ENCODE assay signal across 25 cellular contexts in the genomic region with DNA sequence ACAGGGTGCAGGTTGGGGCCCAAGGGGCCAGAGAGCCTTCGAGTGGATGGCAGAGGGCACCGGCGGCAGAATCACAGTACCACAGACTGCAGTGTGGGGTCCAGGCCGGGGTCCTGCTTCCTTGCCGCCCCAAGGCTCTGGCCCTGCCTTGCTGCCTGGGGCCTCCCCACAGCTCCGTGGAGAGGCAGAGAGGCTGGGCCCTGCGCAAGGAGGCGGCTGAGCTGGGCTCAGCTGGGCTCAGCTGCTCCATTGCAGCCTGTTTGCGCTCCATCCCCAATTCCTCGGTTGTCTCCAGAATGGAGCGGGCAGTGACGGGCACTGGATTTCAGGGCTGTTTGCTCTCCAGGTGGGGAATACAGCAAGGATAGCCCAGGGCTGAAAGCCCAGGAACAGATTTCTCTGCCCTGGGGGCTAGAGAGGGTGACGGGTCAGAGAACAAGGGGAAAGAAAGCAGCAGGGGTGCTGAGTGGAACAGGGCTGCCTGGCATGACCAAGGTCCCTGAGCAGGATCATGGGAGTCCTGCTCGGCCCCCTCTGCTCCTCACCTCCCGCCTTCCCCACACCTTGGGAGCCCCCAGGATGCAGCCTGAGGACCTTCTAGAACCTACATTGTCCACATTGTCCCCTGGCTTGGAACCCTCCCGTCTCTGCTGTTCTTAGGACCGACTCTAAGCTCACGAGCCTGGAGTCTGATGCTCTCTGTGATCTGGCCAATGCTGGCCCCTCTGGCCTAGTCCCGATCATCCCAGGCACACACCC. TPM values are rescaled to one million over a fixed set of nuclear protein-coding genes. Genes with fewer than 3 reads are reported as not detected.
DNase-seq lines count a peak whose midpoint lies in the region; ATAC-seq and TF ChIP-seq lines count a peak whose summit lies in the region.
"Had no signal": no experiment of that assay in that cellular context is flagged by ENCODE, and none has a peak within 500 bp of the region (broad histone marks: within the 10 kb centered on the region; RNA-seq: fewer than 3 reads in every experiment).

No MANE protein-coding gene starts in this region.

- no peak overlapping the region for H3K4me3 Mint-ChIP-seq in activated CD4-positive, alpha-beta T cell treated with anti-CD3 and anti-CD28 coated beads, Interleukin-2, amount 10 ng/mL, durations not matched to agents 24 days and 14 days
- H3K4me3 Mint-ChIP-seq: CD8-positive, alpha-beta T cell; IgD-negative memory B cell had no signal

- no peak for ATAC-seq in HG02981 (IDR thresholded peaks at IDR 0.05; ENCODE audit: unreplicated experiment)
- ATAC-seq: CD8-positive, alpha-beta T cell had no signal

- intact Hi-C loops in activated CD4-positive, alpha-beta T cell treated with anti-CD3 and anti-CD28 coated beads, Interleukin-2, amount 10 ng/mL, durations not matched to agents 24 days and 14 days (cut with micrococcal nuclease) = no loop called here

- peaks cover 10% of the 10 kb centered on the region for H3K4me1 ChIP-seq in suprapubic skin

- peak overlapping the region; percentile 20 for H3K27ac Mint-ChIP-seq in activated CD4-positive, alpha-beta T cell treated with anti-CD3 and anti-CD28 coated beads, Interleukin-2, amount 10 ng/mL, durations not matched to agents 24 days and 14 days
- H3K27ac Mint-ChIP-seq: CD8-positive, alpha-beta T cell; IgD-negative memory B cell had no signal

- in situ Hi-C loops in G401 (cut with HindIII; ENCODE audit: low sequenced_read_pairs) = no loop called here

- no peak for DNase-seq in activated CD4-positive, alpha-beta T cell treated with anti-CD3 and anti-CD28 coated beads, Interleukin-2, amount 10 ng/mL, durations not matched to agents 24 days and 14 days
- DNase-seq in activated CD4-positive, alpha-beta T cell treated with anti-CD3 and anti-CD28 coated beads for 4 hours = no peak
- DNase-seq in D341Med (ENCODE audit: low spot score) (peak; percentile 33), islet precursor cell (peak; percentile 50), suprapubic skin (ENCODE audit: low spot score in 2 of 2) (peak; percentile 38 to 69), G401 (ENCODE audit: low spot score) (no peak), HPDE6-E6E7 (ENCODE audit: extremely low spot score) (no peak)
- DNase-seq: Calu3; CD8-positive, alpha-beta T cell; DMS53; Kasumi-1; MG63; NCI-H1048; NCI-H1436; NCI-H1930; NCI-H226; NCI-H524; NCI-H82; OCI-M1; SHP77 treated with DMSO at 0.1 percent for 48 hours had no signal

- H3K27me3 ChIP-seq in suprapubic skin = peaks cover 66% of the 10 kb centered on the region
- H3K27me3 ChIP-seq: MG63 had no signal

- TF ChIP-seq POLR2A in suprapubic skin (IDR thresholded peaks at IDR 0.05) = no peak

- H3K4me1 Mint-ChIP-seq in activated CD4-positive, alpha-beta T cell treated with anti-CD3 and anti-CD28 coated beads, Interleukin-2, amount 10 ng/mL, durations not matched to agents 24 days and 14 days = no peaks in the 10 kb centered on the region
- H3K4me1 Mint-ChIP-seq: IgD-negative memory B cell had no signal

- no peaks in the 10 kb centered on the region for H3K36me3 ChIP-seq in suprapubic skin
- H3K36me3 ChIP-seq: MG63 had no signal

- no peaks in the 10 kb centered on the region for H3K9me3 Mint-ChIP-seq in activated CD4-positive, alpha-beta T cell treated with anti-CD3 and anti-CD28 coated beads, Interleukin-2, amount 10 ng/mL, durations not matched to agents 24 days and 14 days
- H3K9me3 Mint-ChIP-seq: CD8-positive, alpha-beta T cell; IgD-negative memory B cell had no signal

- no peak for TF ChIP-seq CTCF in suprapubic skin (IDR thresholded peaks at IDR 0.05)

- no peaks in the 10 kb centered on the region for H3K9me3 ChIP-seq in suprapubic skin
- H3K9me3 ChIP-seq: MG63 had no signal

- no peak overlapping the region for H3K4me3 ChIP-seq in suprapubic skin
- H3K4me3 ChIP-seq: MG63 had no signal

- H3K36me3 Mint-ChIP-seq in activated CD4-positive, alpha-beta T cell treated with anti-CD3 and anti-CD28 coated beads, Interleukin-2, amount 10 ng/mL, durations not matched to agents 24 days and 14 days (ENCODE audit: low read depth) = no peaks in the 10 kb centered on the region
- H3K36me3 Mint-ChIP-seq: CD8-positive, alpha-beta T cell; IgD-negative memory B cell had no signal

- 71% methylated on average over 10 of the region's 19 CpGs for WGBS in suprapubic skin

- no peak overlapping the region for H3K27ac ChIP-seq in suprapubic skin
- H3K27ac ChIP-seq: HL-60 had no signal

- no peak for TF ChIP-seq EP300 in suprapubic skin (IDR thresholded peaks at IDR 0.05)

- peaks cover 9% of the 10 kb centered on the region for H3K27me3 Mint-ChIP-seq in activated CD4-positive, alpha-beta T cell treated with anti-CD3 and anti-CD28 coated beads, Interleukin-2, amount 10 ng/mL, durations not matched to agents 24 days and 14 days

RNA-seq across cellular contexts. Expression of a gene that starts 18.9 kb away (rescaled TPM):
- not detected in 2 replicates for total RNA-seq in activated CD4-positive, alpha-beta T cell treated with anti-CD3 and anti-CD28 coated beads, Interleukin-2, amount 10 ng/mL, durations not matched to agents 24 days and 14 days
- total RNA-seq in suprapubic skin = not detected
- total RNA-seq in G401 (2014; rRNA removed; shearing (Covaris generic)) = not detected in 2 replicates
- total RNA-seq: A172; Calu3; CD8-positive, alpha-beta T cell; RPMI7951 had no signal

RNA-seq across cellular contexts. Expression of a gene that starts 32.5 kb away (rescaled TPM):
- not detected in 2 replicates for total RNA-seq in activated CD4-positive, alpha-beta T cell treated with anti-CD3 and anti-CD28 coated beads, Interleukin-2, amount 10 ng/mL, durations not matched to agents 24 days and 14 days
- under 1 TPM in 1 of 4 donors, not detected in 3; 0.47 TPM for total RNA-seq in suprapubic skin
- not detected in 2 replicates for total RNA-seq in G401 (2014; rRNA removed; shearing (Covaris generic))
- total RNA-seq: A172; Calu3; CD8-positive, alpha-beta T cell; RPMI7951 had no signal

RNA-seq across cellular contexts. Expression of a gene that starts 34.6 kb away (rescaled TPM):
- total RNA-seq in activated CD4-positive, alpha-beta T cell treated with anti-CD3 and anti-CD28 coated beads, Interleukin-2, amount 10 ng/mL, durations not matched to agents 24 days and 14 days = 2.3 and 3.4 TPM in 2 replicates
- 10 to 100 TPM; 43.4 to 75.2 (median 56.8) TPM for total RNA-seq in suprapubic skin
- 13.2 and 16.2 TPM in 2 replicates for total RNA-seq in G401 (2014; rRNA removed; shearing (Covaris generic))

Comparison
In these comparisons a context has a peak if more than half of its experiments do, and no peak if none do; other contexts are left out.
1. DNase-seq: peak in D341Med (single experiment), islet precursor cell (single experiment) and suprapubic skin (2 of 2); none in activated CD4-positive, alpha-beta T cell treated with anti-CD3 and anti-CD28 coated beads, Interleukin-2, amount 10 ng/mL, durations not matched to agents 24 days and 14 days (single experiment), activated CD4-positive, alpha-beta T cell treated with anti-CD3 and anti-CD28 coated beads for 4 hours (0 of 2), G401 (single experiment) and HPDE6-E6E7 (single experiment).